In the genomic region with DNA sequence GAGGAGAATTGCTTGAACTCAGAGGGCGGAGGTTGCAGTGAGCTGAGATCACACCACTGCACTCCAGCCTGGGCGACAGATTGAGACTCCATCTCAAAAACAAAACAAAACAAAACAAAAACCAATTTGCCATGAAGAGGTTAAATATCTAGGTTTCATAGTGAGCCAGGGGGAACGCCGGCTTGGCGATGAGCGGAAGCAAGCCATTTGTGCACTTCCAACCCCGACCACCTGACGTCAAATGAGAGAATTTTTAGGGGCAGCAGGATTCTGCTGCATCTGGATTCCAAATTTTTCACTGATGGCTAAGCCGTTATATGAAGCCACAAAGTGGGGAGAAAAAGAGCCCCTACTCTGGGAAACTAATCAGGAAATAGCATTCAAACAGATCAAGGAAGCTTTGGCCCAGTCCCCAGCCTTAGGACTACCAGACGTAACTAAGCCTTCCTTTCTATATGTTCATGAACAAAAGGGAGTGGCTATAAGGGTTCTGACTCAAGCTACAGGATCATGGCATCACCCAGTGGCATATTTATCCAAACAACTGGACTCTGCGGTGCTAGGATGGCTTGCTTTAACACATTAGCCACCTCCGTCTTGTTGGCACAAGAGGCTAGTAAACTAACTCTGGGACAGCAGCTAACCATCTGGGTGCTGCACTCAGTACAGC, we compare ENCODE assay signal across 18 cellular contexts. TPM values are rescaled to one million over a fixed set of nuclear protein-coding genes. Genes with fewer than 3 reads are reported as not detected.
DNase-seq lines count a peak whose midpoint lies in the region; ATAC-seq and TF ChIP-seq lines count a peak whose summit lies in the region.
"Had no signal": no experiment of that assay in that cellular context is flagged by ENCODE, and none has a peak within 500 bp of the region (broad histone marks: within the 10 kb centered on the region; RNA-seq: fewer than 3 reads in every experiment).

No MANE protein-coding gene starts in this region.

- TF ChIP-seq CTCF in heart right ventricle (IDR thresholded peaks at IDR 0.05) (no peak), RWPE2 (IDR thresholded peaks at IDR 0.05; ENCODE audit: poor library complexity, severe bottlenecking) (no peak), fibroblast of mammary gland (conservative IDR thresholded peaks at IDR 0.05; ENCODE audit: control insufficient read depth, insufficient read depth, low read depth, low read length) (no peak)

- intact Hi-C loops in cardiac septum (cut with DNase I) = no loop called here
- intact Hi-C loops in heart right ventricle (cut with DNase I) = no loop called here

- DNase-seq in cardiac septum (ENCODE audit: low spot score) (peak; percentile 39), heart right ventricle (no peak), RWPE2 (ENCODE audit: low spot score) (no peak), fibroblast of mammary gland (ENCODE audit: low read depth) (peak; percentile 29), pons (ENCODE audit: low spot score) (no peak)
- DNase-seq in activated CD8-positive, alpha-beta memory T cell treated with anti-CD3 and anti-CD28 coated beads, Interleukin-2, amount 50 U/mL, for 48 hours = no peak
- DNase-seq in activated CD4-positive, CD25-positive, alpha-beta regulatory T cell treated with anti-CD3 and anti-CD28 coated beads, Interleukin-2, amount 50 U/mL, for 72 hours = no peak
- DNase-seq: AML-193; Calu3; CD4-positive, CD25-positive, alpha-beta regulatory T cell; DMS79; GDM1; NCI-H1092; NCI-H446 treated with DMSO at 0.1 percent for 48 hours; NCI-H82; SJCRH30 had no signal

- H3K4me3 ChIP-seq in heart right ventricle (no peak overlapping the region), RWPE2 (ENCODE audit: severe bottlenecking) (no peak overlapping the region), fibroblast of mammary gland (ENCODE audit: control insufficient read depth, low read depth, low read length) (no peak overlapping the region)
- H3K4me3 ChIP-seq: SJCRH30 had no signal

- H3K9me3 ChIP-seq in heart right ventricle = no peaks in the 10 kb centered on the region
- no peaks in the 10 kb centered on the region for H3K9me3 ChIP-seq in RWPE2 (ENCODE audit: severe bottlenecking)
- H3K9me3 ChIP-seq: SJCRH30 had no signal

- H3K27ac ChIP-seq in heart right ventricle = no peak overlapping the region
- no peak overlapping the region for H3K27ac ChIP-seq in RWPE2 (ENCODE audit: poor library complexity, severe bottlenecking)
- H3K27ac ChIP-seq: KMS-11, SJCRH30 had no signal

- H3K36me3 ChIP-seq in heart right ventricle = no peaks in the 10 kb centered on the region
- H3K36me3 ChIP-seq in RWPE2 (ENCODE audit: low read depth) = no peaks in the 10 kb centered on the region
- H3K36me3 ChIP-seq: SJCRH30 had no signal

- ATAC-seq in heart right ventricle (no peak), RWPE2 (ENCODE audit: low read depth) (peak; percentile 23; the same call in 1 of the 3 replicates), GM18873 (IDR thresholded peaks at IDR 0.05; ENCODE audit: low FRiP score, unreplicated experiment) (no peak)

- H3K27me3 ChIP-seq in heart right ventricle (peaks cover 0 to 3% (median 0%) of the 10 kb centered on the region in 7 donors), RWPE2 (ENCODE audit: insufficient read depth, poor library complexity, severe bottlenecking) (no peaks in the 10 kb centered on the region)
- H3K27me3 ChIP-seq: SJCRH30 had no signal

- WGBS in heart right ventricle, 2 donors = 58 to 62% methylated on average over 12 of the region's 12 CpGs

- H3K4me1 ChIP-seq in heart right ventricle (peaks cover 0 to 23% (median 18%) of the 10 kb centered on the region in 9 donors), RWPE2 (ENCODE audit: insufficient read depth, poor library complexity, severe bottlenecking) (no peaks in the 10 kb centered on the region)
- H3K4me1 ChIP-seq: SJCRH30 had no signal

RNA-seq across cellular contexts. Expression of gene ADCK2, which starts 12.9 kb away (rescaled TPM):
- total RNA-seq in cardiac septum (9.3 TPM), heart right ventricle (10 to 100 TPM in 2 of 10 donors, 1 to 10 TPM in 8; 6.8 to 11.4 (median 8.2) TPM)
- 10 to 100 TPM in 1 of 2 donors, 1 to 10 TPM in 1; 5.6 to 10.5 TPM for polyA plus RNA-seq in heart right ventricle

RNA-seq across cellular contexts. Expression of gene DENND2A, which starts 19.2 kb away (rescaled TPM):
- total RNA-seq in cardiac septum = 7.2 TPM
- 10 to 100 TPM in 5 of 10 donors, 1 to 10 TPM in 5; 6.9 to 16.9 (median 10.4) TPM for total RNA-seq in heart right ventricle
- polyA plus RNA-seq in heart right ventricle = 1 to 10 TPM; 3.8 to 9.2 TPM
- total RNA-seq: Calu3; CD4-positive, CD25-positive, alpha-beta regulatory T cell had no signal
- polyA plus RNA-seq: CD4-positive, CD25-positive, alpha-beta regulatory T cell had no signal

RNA-seq across cellular contexts. Expression of gene NDUFB2, which starts 36.6 kb away (rescaled TPM):
- total RNA-seq in cardiac septum (505 TPM), heart right ventricle (100 to 1,000 TPM; 526 to 798 (median 653) TPM)
- polyA plus RNA-seq in heart right ventricle = 100 to 1,000 TPM; 211 to 876 TPM

Comparison
In these comparisons a context has a peak if more than half of its experiments do, and no peak if none do; other contexts are left out.
1. DNase-seq: peak in cardiac septum (single experiment) and fibroblast of mammary gland (single experiment); none in heart right ventricle (0 of 2), RWPE2 (single experiment), activated CD8-positive, alpha-beta memory T cell treated with anti-CD3 and anti-CD28 coated beads, Interleukin-2, amount 50 U/mL, for 48 hours (single experiment), activated CD4-positive, CD25-positive, alpha-beta regulatory T cell treated with anti-CD3 and anti-CD28 coated beads, Interleukin-2, amount 50 U/mL, for 72 hours (single experiment) and pons (single experiment).